Comparison of ENCODE assay signal across 24 cellular contexts in genomic region chr12:43312991-43313505, GRCh38.
"Had no signal": no experiment of that assay in that cellular context is flagged by ENCODE, and none has a peak within 500 bp of the region (broad histone marks: within the 10 kb centered on the region; RNA-seq: fewer than 3 reads in every experiment).

No MANE protein-coding gene starts in this region.

- H3K4me1 Mint-ChIP-seq: activated naive CD4-positive, alpha-beta T cell treated with anti-CD3 and anti-CD28 coated beads, Interleukin-2, amount 50 U/mL, for 24 hours had no signal

- H3K4me2 ChIP-seq: neural progenitor cell had no signal

- H3K27me3 Mint-ChIP-seq: activated naive CD4-positive, alpha-beta T cell treated with anti-CD3 and anti-CD28 coated beads, Interleukin-2, amount 50 U/mL, for 24 hours; dendritic cell treated with granulocyte-macrophage colony-stimulating factor and Interleukin-4, amounts not matched to agents 40 ng/mL and 50 ng/mL, for 4 days; stimulated activated naive CD8-positive, alpha-beta T cell treated with anti-CD3 and anti-CD28 coated beads, Interleukin-15, Interleukin-2, amounts not matched to agents 100 ng/mL and 50 ng/mL, for 24 hours had no signal

- H3K9me3 Mint-ChIP-seq: activated naive CD4-positive, alpha-beta T cell treated with anti-CD3 and anti-CD28 coated beads, Interleukin-2, amount 50 U/mL, for 24 hours; neural progenitor cell had no signal

- FAIRE-seq: small intestine had no signal

- H3K9me3 ChIP-seq: gastrocnemius medialis, left lung, psoas muscle, right lobe of liver, transverse colon, uterus had no signal

- DNase-seq: activated CD4-positive, alpha-beta T cell treated with anti-CD3 and anti-CD28 coated beads, Interleukin-2, amount 50 U/mL, for 1 hour; activated CD4-positive, CD25-positive, alpha-beta regulatory T cell treated with anti-CD3 and anti-CD28 coated beads, Interleukin-2, amount 50 U/mL, for 72 hours; activated CD8-positive, alpha-beta memory T cell treated with anti-CD3 and anti-CD28 coated beads, Interleukin-2, amount 50 U/mL, for 4 hours; activated effector memory CD4-positive, alpha-beta T cell treated with anti-CD3 and anti-CD28 coated beads, Interleukin-2, amount 50 U/mL, for 16 hours; activated T-cell treated with anti-CD3 and anti-CD28 coated beads, Interleukin-2, amount 50 U/mL, for 72 hours; effector CD8-positive, alpha-beta T cell; gastrocnemius medialis; head of caudate nucleus; left lung; psoas muscle; right lobe of liver; small intestine; stimulated activated CD4-positive, alpha-beta T cell treated with anti-CD3 and anti-CD28 coated beads, Interleukin-15, amount 100 ng/mL, for 24 hours; stimulated activated CD4-positive, alpha-beta T cell treated with anti-CD3 and anti-CD28 coated beads, Interleukin-2, amount 100 ng/mL, for 48 hours; T-helper 9 cell; transverse colon; uterus had no signal

- H3K27ac Mint-ChIP-seq: activated naive CD4-positive, alpha-beta T cell treated with anti-CD3 and anti-CD28 coated beads, Interleukin-2, amount 50 U/mL, for 24 hours; activated T-cell treated with anti-CD3 and anti-CD28 coated beads, Interleukin-2, amount 50 U/mL, for 72 hours; dendritic cell treated with granulocyte-macrophage colony-stimulating factor and Interleukin-4, amounts not matched to agents 40 ng/mL and 50 ng/mL, for 4 days; neural progenitor cell; stimulated activated naive CD8-positive, alpha-beta T cell treated with anti-CD3 and anti-CD28 coated beads, Interleukin-15, Interleukin-2, amounts not matched to agents 100 ng/mL and 50 ng/mL, for 24 hours had no signal

- H3K4me1 ChIP-seq: gastrocnemius medialis, left lung, psoas muscle, right lobe of liver, transverse colon, uterus had no signal

- H3K4me3 ChIP-seq: cardiac muscle cell, gastrocnemius medialis, left lung, neural progenitor cell, psoas muscle, right lobe of liver, transverse colon, uterus had no signal

- H3K27ac ChIP-seq: cardiac muscle cell, gastrocnemius medialis, left lung, neural progenitor cell, psoas muscle, right lobe of liver, transverse colon, uterus, VCaP had no signal

- H3K36me3 Mint-ChIP-seq: activated naive CD4-positive, alpha-beta T cell treated with anti-CD3 and anti-CD28 coated beads, Interleukin-2, amount 50 U/mL, for 24 hours; neural progenitor cell had no signal

- H3K4me3 Mint-ChIP-seq: activated naive CD4-positive, alpha-beta T cell treated with anti-CD3 and anti-CD28 coated beads, Interleukin-2, amount 50 U/mL, for 24 hours; activated T-cell treated with anti-CD3 and anti-CD28 coated beads, Interleukin-2, amount 50 U/mL, for 72 hours; dendritic cell treated with granulocyte-macrophage colony-stimulating factor and Interleukin-4, amounts not matched to agents 40 ng/mL and 50 ng/mL, for 4 days; neural progenitor cell; stimulated activated naive CD8-positive, alpha-beta T cell treated with anti-CD3 and anti-CD28 coated beads, Interleukin-15, Interleukin-2, amounts not matched to agents 100 ng/mL and 50 ng/mL, for 24 hours had no signal

- ATAC-seq: activated T-cell treated with anti-CD3 and anti-CD28 coated beads, Interleukin-2, amount 50 U/mL, for 72 hours; esophagus mucosa; gastrocnemius medialis; left lung; psoas muscle; right lobe of liver had no signal
